ENCODE assay signal across 28 cellular contexts in genomic region chr4:163264934-163265333, GRCh38.
"Had no signal": no experiment of that assay in that cellular context is flagged by ENCODE, and none has a peak within 500 bp of the region (broad histone marks: within the 10 kb centered on the region; RNA-seq: fewer than 3 reads in every experiment).

No MANE protein-coding gene starts in this region.

- H3K9me3 ChIP-seq: stomach, suprapubic skin, testis, thoracic aorta, thyroid gland, tibial artery, tibial nerve, transverse colon, upper lobe of left lung, upper lobe of right lung, uterus, vagina had no signal

- ATAC-seq: stimulated activated effector memory CD8-positive, alpha-beta T cell treated with anti-CD3 and anti-CD28 coated beads, Interleukin-12 subunit alpha, Interleukin-12 subunit beta, amount 100 ng/mL, for 72 hours; stimulated activated memory B cell treated with anti-CD40 and anti-IgM and Interleukin-4, amounts not matched to agents 10 μg/mL and 1 μg/mL and 100 μg/mL, for 72 hours; stimulated activated naive B cell treated with anti-CD40 and anti-IgM and Interleukin-4, amounts not matched to agents 10 μg/mL and 1 μg/mL and 100 μg/mL, for 72 hours; stimulated activated naive CD8-positive, alpha-beta T cell treated with anti-CD3 and anti-CD28 coated beads, Interleukin-15, amount 100 ng/mL, for 72 hours; stimulated activated naive CD8-positive, alpha-beta T cell treated with anti-CD3 and anti-CD28 coated beads, Interleukin-15, Interleukin-2, amounts not matched to agents 100 U/mL and 50 U/mL, for 24 hours; upper lobe of right lung had no signal

- DNase-seq: stimulated activated CD4-positive, alpha-beta T cell treated with anti-CD3 and anti-CD28 coated beads, Interleukin-2, amount 100 ng/mL, for 48 hours; stimulated activated CD4-positive, alpha-beta T cell treated with anti-CD3 and anti-CD28 coated beads, Interleukin-4, amount 100 ng/mL, for 1 hour; stimulated activated CD4-positive, alpha-beta T cell treated with anti-CD3 and anti-CD28 coated beads, Interleukin-4, amount 100 ng/mL, for 24 hours; stimulated activated CD4-positive, alpha-beta T cell treated with anti-CD3 and anti-CD28 coated beads, Interleukin-4, amount 100 ng/mL, for 4 hours; stimulated activated CD8-positive, alpha-beta memory T cell treated with anti-CD3 and anti-CD28 coated beads, Interleukin-4, amount 100 ng/mL, for 48 hours; stimulated activated naive B cell treated with anti-CD40 and anti-IgM and Interleukin-4, amounts not matched to agents 10 μg/mL and 1 μg/mL and 100 μg/mL, for 72 hours; stimulated activated naive CD4-positive, alpha-beta T cell; stimulated activated naive CD4-positive, alpha-beta T cell treated with Interleukin-2 at 50 U/mL for 16 hours; stimulated activated naive CD8-positive, alpha-beta T cell treated with anti-CD3 and anti-CD28 coated beads, Interleukin-15, amount 100 ng/mL, for 72 hours; stimulated activated naive CD8-positive, alpha-beta T cell treated with anti-CD3 and anti-CD28 coated beads, Interleukin-15, Interleukin-2, amounts not matched to agents 100 U/mL and 50 U/mL, for 24 hours; stomach; testis; thyroid gland; tibial artery; transverse colon; trophoblast cell; upper lobe of left lung; upper lobe of right lung; uterus had no signal

- FAIRE-seq: urothelium cell line had no signal

- H3K36me3 Mint-ChIP-seq: stimulated activated effector memory CD8-positive, alpha-beta T cell treated with anti-CD3 and anti-CD28 coated beads, Interleukin-12 subunit alpha, Interleukin-12 subunit beta, amount 100 ng/mL, for 72 hours; stimulated activated memory B cell treated with anti-CD40 and anti-IgM and Interleukin-4, amounts not matched to agents 10 μg/mL and 1 μg/mL and 100 μg/mL, for 72 hours; stimulated activated naive B cell treated with anti-CD40 and anti-IgM and Interleukin-4, amounts not matched to agents 10 μg/mL and 1 μg/mL and 100 μg/mL, for 72 hours; type B pancreatic cell had no signal

- H3K27me3 Mint-ChIP-seq: type B pancreatic cell had no signal

- H3K4me1 ChIP-seq: stomach, suprapubic skin, testis, thyroid gland, tibial artery, tibial nerve, transverse colon, upper lobe of left lung, upper lobe of right lung, uterus, vagina had no signal

- H3K36me3 ChIP-seq: stomach, suprapubic skin, thoracic aorta, thyroid gland, tibial artery, tibial nerve, transverse colon, upper lobe of left lung, upper lobe of right lung, uterus, vagina had no signal

- H3K4me1 Mint-ChIP-seq: stimulated activated effector memory CD8-positive, alpha-beta T cell treated with anti-CD3 and anti-CD28 coated beads, Interleukin-12 subunit alpha, Interleukin-12 subunit beta, amount 100 ng/mL, for 72 hours; stimulated activated memory B cell treated with anti-CD40 and anti-IgM and Interleukin-4, amounts not matched to agents 10 μg/mL and 1 μg/mL and 100 μg/mL, for 72 hours; stimulated activated naive B cell treated with anti-CD40 and anti-IgM and Interleukin-4, amounts not matched to agents 10 μg/mL and 1 μg/mL and 100 μg/mL, for 72 hours; stimulated activated naive CD8-positive, alpha-beta T cell treated with anti-CD3 and anti-CD28 coated beads, Interleukin-15, amount 100 ng/mL, for 72 hours had no signal

- H3K4me3 ChIP-seq: stomach, suprapubic skin, testis, thoracic aorta, thyroid gland, tibial artery, tibial nerve, transverse colon, upper lobe of left lung, upper lobe of right lung, uterus, vagina had no signal

- H3K27ac Mint-ChIP-seq: stimulated activated effector memory CD8-positive, alpha-beta T cell treated with anti-CD3 and anti-CD28 coated beads, Interleukin-12 subunit alpha, Interleukin-12 subunit beta, amount 100 ng/mL, for 72 hours; stimulated activated memory B cell treated with anti-CD40 and anti-IgM and Interleukin-4, amounts not matched to agents 10 μg/mL and 1 μg/mL and 100 μg/mL, for 72 hours; stimulated activated naive B cell treated with anti-CD40 and anti-IgM and Interleukin-4, amounts not matched to agents 10 μg/mL and 1 μg/mL and 100 μg/mL, for 72 hours; stimulated activated naive CD8-positive, alpha-beta T cell treated with anti-CD3 and anti-CD28 coated beads, Interleukin-15, amount 100 ng/mL, for 72 hours; stimulated activated naive CD8-positive, alpha-beta T cell treated with anti-CD3 and anti-CD28 coated beads, Interleukin-15, Interleukin-2, amounts not matched to agents 100 ng/mL and 50 ng/mL, for 24 hours; type B pancreatic cell had no signal

- H3K27ac ChIP-seq: stomach, suprapubic skin, testis, thoracic aorta, thyroid gland, tibial artery, tibial nerve, transverse colon, upper lobe of left lung, upper lobe of right lung, uterus, vagina had no signal

- H3K9me3 Mint-ChIP-seq: stimulated activated effector memory CD8-positive, alpha-beta T cell treated with anti-CD3 and anti-CD28 coated beads, Interleukin-12 subunit alpha, Interleukin-12 subunit beta, amount 100 ng/mL, for 72 hours; stimulated activated memory B cell treated with anti-CD40 and anti-IgM and Interleukin-4, amounts not matched to agents 10 μg/mL and 1 μg/mL and 100 μg/mL, for 72 hours; stimulated activated naive B cell treated with anti-CD40 and anti-IgM and Interleukin-4, amounts not matched to agents 10 μg/mL and 1 μg/mL and 100 μg/mL, for 72 hours; stimulated activated naive CD8-positive, alpha-beta T cell treated with anti-CD3 and anti-CD28 coated beads, Interleukin-15, amount 100 ng/mL, for 72 hours; stimulated activated naive CD8-positive, alpha-beta T cell treated with anti-CD3 and anti-CD28 coated beads, Interleukin-15, Interleukin-2, amounts not matched to agents 100 ng/mL and 50 ng/mL, for 24 hours; type B pancreatic cell had no signal

- H3K27me3 ChIP-seq: stomach, suprapubic skin, testis, thyroid gland, tibial artery, tibial nerve, transverse colon, upper lobe of left lung, upper lobe of right lung, uterus, vagina had no signal

- H3K4me3 Mint-ChIP-seq: stimulated activated effector memory CD8-positive, alpha-beta T cell treated with anti-CD3 and anti-CD28 coated beads, Interleukin-12 subunit alpha, Interleukin-12 subunit beta, amount 100 ng/mL, for 72 hours; stimulated activated memory B cell treated with anti-CD40 and anti-IgM and Interleukin-4, amounts not matched to agents 10 μg/mL and 1 μg/mL and 100 μg/mL, for 72 hours; stimulated activated naive B cell treated with anti-CD40 and anti-IgM and Interleukin-4, amounts not matched to agents 10 μg/mL and 1 μg/mL and 100 μg/mL, for 72 hours; stimulated activated naive CD8-positive, alpha-beta T cell treated with anti-CD3 and anti-CD28 coated beads, Interleukin-15, amount 100 ng/mL, for 72 hours; stimulated activated naive CD8-positive, alpha-beta T cell treated with anti-CD3 and anti-CD28 coated beads, Interleukin-15, Interleukin-2, amounts not matched to agents 100 ng/mL and 50 ng/mL, for 24 hours; type B pancreatic cell had no signal
